Comparison of ENCODE assay signal across 12 cellular contexts in genomic region chr4:101252721-101253120, GRCh38.
A peak's percentile ranks its signal among the peaks of the same experiment; 100 is the strongest.
DNase-seq lines count a peak whose midpoint lies in the region; ATAC-seq and TF ChIP-seq lines count a peak whose summit lies in the region.
"Had no signal": no experiment of that assay in that cellular context is flagged by ENCODE, and none has a peak within 500 bp of the region (broad histone marks: within the 10 kb centered on the region; RNA-seq: fewer than 3 reads in every experiment).

No MANE protein-coding gene starts in this region.

- H3K9ac ChIP-seq in HCT116 (ENCODE audit: low read length) = no peak overlapping the region

- ATAC-seq in HCT116 (0 out of 2 replicates have a peak, but pooled peaks have one; percentile 20), GM21717 (IDR thresholded peaks at IDR 0.05; ENCODE audit: unreplicated experiment) (no peak), GM21423 (IDR thresholded peaks at IDR 0.05; ENCODE audit: unreplicated experiment) (no peak)

- H3K9me2 ChIP-seq in HCT116 (ENCODE audit: insufficient read depth) = no peaks in the 10 kb centered on the region

- no peaks in the 10 kb centered on the region; the same call in 1 of the 2 replicates for H4K20me1 ChIP-seq in HCT116 (ENCODE audit: insufficient read depth)

- no peak for TF ChIP-seq CTCF in HCT116 (IDR thresholded peaks at IDR 0.05 in 2 of 3, conservative IDR thresholded peaks at IDR 0.05 in 1 of 3; ENCODE audit: borderline replicate concordance in 1 of 3, insufficient read depth in 1 of 3, low read depth in 2 of 3, low read length in 2 of 3)

- intact Hi-C loops in HCT116 (cut with micrococcal nuclease) = no loop called here

- H3K4me2 ChIP-seq in HCT116 (ENCODE audit: low read length) = no peak overlapping the region

- in situ Hi-C loops in ACHN (cut with HindIII; ENCODE audit: low pct_ligation_motif_present, low pct_unique_long_range_greater_than_20kb, low sequenced_read_pairs) = no loop called here

- POLR2A ChIA-PET in HCT116 (lab: Charles Lee) = interaction anchor here (1.1 kb wide), 1 partner anchor 15 kb away, joined by 3 read pairs; no protein-coding TSS in a partner anchor

- no peak overlapping the region for H3K4me3 ChIP-seq in HCT116 (replicated peaks in 1 of 2; ENCODE audit: low read depth in 1 of 2, low read length in 2 of 2)

- CTCF ChIA-PET in HCT116 (lab: Charles Lee) = no interaction called here

- DNase-seq in ELR (ENCODE audit: low read depth) (peak; percentile 18), HCT116 (ENCODE audit: low read depth, low spot score) (no peak), RPMI8226 (peak; percentile 56), myocyte (ENCODE audit: low read depth) (peak; percentile 23), ACHN (no peak)
- DNase-seq: activated CD4-positive, alpha-beta T cell treated with anti-CD3 and anti-CD28 coated beads, Interleukin-2, amount 50 U/mL, for 48 hours; activated effector memory CD4-positive, alpha-beta T cell treated with anti-CD3 and anti-CD28 coated beads, Interleukin-2, amount 50 U/mL, for 16 hours; Calu3; NCI-H1092; retina had no signal

- H3K79me2 ChIP-seq in HCT116 (ENCODE audit: insufficient read depth, low read length) = peaks cover 92% of the 10 kb centered on the region

- BruUV-seq in HCT116 (replicated peaks; lab: Mats Ljungman, UMichigan) = no TSS peak

- TF ChIP-seq POLR2A in HCT116 (IDR thresholded peaks at IDR 0.05; ENCODE audit: borderline replicate concordance, extremely low read depth, insufficient read depth, insufficient read length) = no peak

- no peak for TF ChIP-seq RAD21 in HCT116 (IDR thresholded peaks at IDR 0.05; ENCODE audit: low read depth)

- H3K9me3 ChIP-seq in HCT116 (ENCODE audit: control insufficient read depth in 1 of 2, insufficient read depth in 1 of 2, low read depth in 1 of 2, low read length in 2 of 2) = no peaks in the 10 kb centered on the region

- H2AFZ ChIP-seq in HCT116 (ENCODE audit: low read depth, low read length, poor library complexity, severe bottlenecking) = no peak overlapping the region

- no peaks in the 10 kb centered on the region for H3K36me3 ChIP-seq in HCT116 (ENCODE audit: control insufficient read depth in 1 of 2, insufficient read depth in 2 of 2, low read length in 2 of 2)

- no peaks in the 10 kb centered on the region for H3K27me3 ChIP-seq in HCT116 (ENCODE audit: insufficient read depth, low read length)

- H3K4me1 ChIP-seq in HCT116 (ENCODE audit: control insufficient read depth in 1 of 2, insufficient read depth in 2 of 2, low read length in 2 of 2) = peaks cover 0 to 4% of the 10 kb centered on the region in 2 experiments; a peak in 1 of 4 replicates

- H3K27ac ChIP-seq in HCT116 (ENCODE audit: low read depth, low read length) = no peak overlapping the region

- RAD21 ChIA-PET in HCT116 (lab: Charles Lee; ENCODE audit: low non-redundant PET in 1 of 2, low total read pairs in 2 of 2, uncharacterized antibody in 2 of 2, unreplicated experiment in 2 of 2) = no interaction called here

TF ChIP-seq in HCT116, 20 proteins besides CTCF, POLR2A, EP300 and RAD21:
- TF ChIP-seq EZH2 (IDR thresholded peaks at IDR 0.05) = no peak
- TF ChIP-seq ATF3 (IDR thresholded peaks at IDR 0.05) = no peak
- no peak for TF ChIP-seq EGR1 (IDR thresholded peaks at IDR 0.05; ENCODE audit: low read depth)
- no peak for TF ChIP-seq MAX (IDR thresholded peaks at IDR 0.05)
- no peak for TF ChIP-seq ZNF274 (IDR thresholded peaks at IDR 0.05; ENCODE audit: low read depth, low read length)

Comparison
In these comparisons a context has a peak if more than half of its experiments do, and no peak if none do; other contexts are left out.
1. DNase-seq: peak in ELR (single experiment), RPMI8226 (single experiment) and myocyte (single experiment); none in HCT116 (single experiment) and ACHN (single experiment).